1 cellular context compared by ENCODE assay signal in genomic region chr19:13154241-13154778, GRCh38.
TF ChIP-seq lines count a peak whose summit lies in the region.

No MANE protein-coding gene starts in this region.

TF ChIP-seq in GM12878, 131 proteins besides CTCF, POLR2A, EP300 and RAD21 (continued from another document and continues in another):
- TF ChIP-seq, protein P1, sequence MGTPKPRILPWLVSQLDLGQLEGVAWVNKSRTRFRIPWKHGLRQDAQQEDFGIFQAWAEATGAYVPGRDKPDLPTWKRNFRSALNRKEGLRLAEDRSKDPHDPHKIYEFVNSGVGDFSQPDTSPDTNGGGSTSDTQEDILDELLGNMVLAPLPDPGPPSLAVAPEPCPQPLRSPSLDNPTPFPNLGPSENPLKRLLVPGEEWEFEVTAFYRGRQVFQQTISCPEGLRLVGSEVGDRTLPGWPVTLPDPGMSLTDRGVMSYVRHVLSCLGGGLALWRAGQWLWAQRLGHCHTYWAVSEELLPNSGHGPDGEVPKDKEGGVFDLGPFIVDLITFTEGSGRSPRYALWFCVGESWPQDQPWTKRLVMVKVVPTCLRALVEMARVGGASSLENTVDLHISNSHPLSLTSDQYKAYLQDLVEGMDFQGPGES (IDR thresholded peaks at IDR 0.05) = no peak
- TF ChIP-seq ZNF384 (IDR thresholded peaks at IDR 0.05; ENCODE audit: borderline replicate concordance, low read depth, low read length) (no peak), JUNB (IDR thresholded peaks at IDR 0.05) (no peak), NR2F1 (conservative IDR thresholded peaks at IDR 0.05) (peak; percentile 25; the same call in 1 of the 2 replicates), SRF (IDR thresholded peaks at IDR 0.05; ENCODE audit: low read depth in 2 of 2, low read length in 2 of 2) (no peak), CREB1 (IDR thresholded peaks at IDR 0.05; ENCODE audit: low read depth) (no peak), ZNF274 (IDR thresholded peaks at IDR 0.05; ENCODE audit: insufficient read depth, insufficient read length) (no peak), FOS (IDR thresholded peaks at IDR 0.05; ENCODE audit: borderline replicate concordance, extremely low read depth, insufficient read length) (no peak), NFXL1 (IDR thresholded peaks at IDR 0.05; ENCODE audit: borderline replicate concordance) (no peak), MTA3 (IDR thresholded peaks at IDR 0.05; ENCODE audit: borderline replicate concordance, low read length) (no peak), RCOR1 (conservative IDR thresholded peaks at IDR 0.05; ENCODE audit: low read depth, low read length) (no peak), CBX5 (IDR thresholded peaks at IDR 0.05; ENCODE audit: low read depth) (no peak), BCL11A (IDR thresholded peaks at IDR 0.05; ENCODE audit: low read depth, low read length) (no peak), HDGF (IDR thresholded peaks at IDR 0.05) (peak; percentile 40; the same call in 1 of the 2 replicates), PKNOX1 (IDR thresholded peaks at IDR 0.05) (no peak), CBX3 (IDR thresholded peaks at IDR 0.05; ENCODE audit: borderline replicate concordance, low read depth) (no peak), WRNIP1 (IDR thresholded peaks at IDR 0.05; ENCODE audit: borderline replicate concordance, low read depth, low read length) (no peak), EZH2 (IDR thresholded peaks at IDR 0.05; ENCODE audit: borderline replicate concordance, control insufficient read depth, low read depth, low read length) (no peak), ZSCAN29 (IDR thresholded peaks at IDR 0.05) (0 out of 2 replicates have a peak, but pooled peaks have one; percentile 50), PAX5 (IDR thresholded peaks at IDR 0.05; ENCODE audit: borderline replicate concordance, low read depth, low read length) (no peak), MEF2A (IDR thresholded peaks at IDR 0.05; ENCODE audit: insufficient read depth, low read depth, low read length) (0 out of 2 replicates have a peak, but pooled peaks have one; percentile 7), ZBTB40 (IDR thresholded peaks at IDR 0.05; ENCODE audit: borderline replicate concordance) (peak; percentile 38; the same call in 1 of the 2 replicates), TCF3 (IDR thresholded peaks at IDR 0.05; ENCODE audit: borderline replicate concordance, insufficient read depth, low read depth, low read length) (0 out of 2 replicates have a peak, but pooled peaks have one; percentile 42), LARP7 (IDR thresholded peaks at IDR 0.05) (peak; percentile 55; the same call in 1 of the 2 replicates), FOXK2 (IDR thresholded peaks at IDR 0.05) (no peak), STAT3 (IDR thresholded peaks at IDR 0.05; ENCODE audit: low read depth, low read length) (no peak), ZZZ3 (IDR thresholded peaks at IDR 0.05; ENCODE audit: control insufficient read depth, insufficient read length, low read depth) (no peak), YBX1 (IDR thresholded peaks at IDR 0.05) (no peak), MYC (IDR thresholded peaks at IDR 0.05; ENCODE audit: insufficient read depth, insufficient read length, insufficient replicate concordance, low read length, severe bottlenecking) (no peak), CUX1 (IDR thresholded peaks at IDR 0.05; ENCODE audit: insufficient replicate concordance, low read depth, low read length) (no peak), MTA2 (IDR thresholded peaks at IDR 0.05; ENCODE audit: low read depth) (no peak), HCFC1 (IDR thresholded peaks at IDR 0.05; ENCODE audit: low read length) (no peak)
- TF ChIP-seq, protein P2, sequence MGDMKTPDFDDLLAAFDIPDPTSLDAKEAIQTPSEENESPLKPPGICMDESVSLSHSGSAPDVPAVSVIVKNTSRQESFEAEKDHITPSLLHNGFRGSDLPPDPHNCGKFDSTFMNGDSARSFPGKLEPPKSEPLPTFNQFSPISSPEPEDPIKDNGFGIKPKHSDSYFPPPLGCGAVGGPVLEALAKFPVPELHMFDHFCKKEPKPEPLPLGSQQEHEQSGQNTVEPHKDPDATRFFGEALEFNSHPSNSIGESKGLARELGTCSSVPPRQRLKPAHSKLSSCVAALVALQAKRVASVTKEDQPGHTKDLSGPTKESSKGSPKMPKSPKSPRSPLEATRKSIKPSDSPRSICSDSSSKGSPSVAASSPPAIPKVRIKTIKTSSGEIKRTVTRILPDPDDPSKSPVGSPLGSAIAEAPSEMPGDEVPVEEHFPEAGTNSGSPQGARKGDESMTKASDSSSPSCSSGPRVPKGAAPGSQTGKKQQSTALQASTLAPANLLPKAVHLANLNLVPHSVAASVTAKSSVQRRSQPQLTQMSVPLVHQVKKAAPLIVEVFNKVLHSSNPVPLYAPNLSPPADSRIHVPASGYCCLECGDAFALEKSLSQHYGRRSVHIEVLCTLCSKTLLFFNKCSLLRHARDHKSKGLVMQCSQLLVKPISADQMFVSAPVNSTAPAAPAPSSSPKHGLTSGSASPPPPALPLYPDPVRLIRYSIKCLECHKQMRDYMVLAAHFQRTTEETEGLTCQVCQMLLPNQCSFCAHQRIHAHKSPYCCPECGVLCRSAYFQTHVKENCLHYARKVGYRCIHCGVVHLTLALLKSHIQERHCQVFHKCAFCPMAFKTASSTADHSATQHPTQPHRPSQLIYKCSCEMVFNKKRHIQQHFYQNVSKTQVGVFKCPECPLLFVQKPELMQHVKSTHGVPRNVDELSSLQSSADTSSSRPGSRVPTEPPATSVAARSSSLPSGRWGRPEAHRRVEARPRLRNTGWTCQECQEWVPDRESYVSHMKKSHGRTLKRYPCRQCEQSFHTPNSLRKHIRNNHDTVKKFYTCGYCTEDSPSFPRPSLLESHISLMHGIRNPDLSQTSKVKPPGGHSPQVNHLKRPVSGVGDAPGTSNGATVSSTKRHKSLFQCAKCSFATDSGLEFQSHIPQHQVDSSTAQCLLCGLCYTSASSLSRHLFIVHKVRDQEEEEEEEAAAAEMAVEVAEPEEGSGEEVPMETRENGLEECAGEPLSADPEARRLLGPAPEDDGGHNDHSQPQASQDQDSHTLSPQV (IDR thresholded peaks at IDR 0.05) = no peak
- TF ChIP-seq, protein P3, sequence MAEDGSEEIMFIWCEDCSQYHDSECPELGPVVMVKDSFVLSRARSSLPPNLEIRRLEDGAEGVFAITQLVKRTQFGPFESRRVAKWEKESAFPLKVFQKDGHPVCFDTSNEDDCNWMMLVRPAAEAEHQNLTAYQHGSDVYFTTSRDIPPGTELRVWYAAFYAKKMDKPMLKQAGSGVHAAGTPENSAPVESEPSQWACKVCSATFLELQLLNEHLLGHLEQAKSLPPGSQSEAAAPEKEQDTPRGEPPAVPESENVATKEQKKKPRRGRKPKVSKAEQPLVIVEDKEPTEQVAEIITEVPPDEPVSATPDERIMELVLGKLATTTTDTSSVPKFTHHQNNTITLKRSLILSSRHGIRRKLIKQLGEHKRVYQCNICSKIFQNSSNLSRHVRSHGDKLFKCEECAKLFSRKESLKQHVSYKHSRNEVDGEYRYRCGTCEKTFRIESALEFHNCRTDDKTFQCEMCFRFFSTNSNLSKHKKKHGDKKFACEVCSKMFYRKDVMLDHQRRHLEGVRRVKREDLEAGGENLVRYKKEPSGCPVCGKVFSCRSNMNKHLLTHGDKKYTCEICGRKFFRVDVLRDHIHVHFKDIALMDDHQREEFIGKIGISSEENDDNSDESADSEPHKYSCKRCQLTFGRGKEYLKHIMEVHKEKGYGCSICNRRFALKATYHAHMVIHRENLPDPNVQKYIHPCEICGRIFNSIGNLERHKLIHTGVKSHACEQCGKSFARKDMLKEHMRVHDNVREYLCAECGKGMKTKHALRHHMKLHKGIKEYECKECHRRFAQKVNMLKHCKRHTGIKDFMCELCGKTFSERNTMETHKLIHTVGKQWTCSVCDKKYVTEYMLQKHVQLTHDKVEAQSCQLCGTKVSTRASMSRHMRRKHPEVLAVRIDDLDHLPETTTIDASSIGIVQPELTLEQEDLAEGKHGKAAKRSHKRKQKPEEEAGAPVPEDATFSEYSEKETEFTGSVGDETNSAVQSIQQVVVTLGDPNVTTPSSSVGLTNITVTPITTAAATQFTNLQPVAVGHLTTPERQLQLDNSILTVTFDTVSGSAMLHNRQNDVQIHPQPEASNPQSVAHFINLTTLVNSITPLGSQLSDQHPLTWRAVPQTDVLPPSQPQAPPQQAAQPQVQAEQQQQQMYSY (CRISPR knock-in tag; IDR thresholded peaks at IDR 0.05) = no peak
- TF ChIP-seq, protein P4, sequence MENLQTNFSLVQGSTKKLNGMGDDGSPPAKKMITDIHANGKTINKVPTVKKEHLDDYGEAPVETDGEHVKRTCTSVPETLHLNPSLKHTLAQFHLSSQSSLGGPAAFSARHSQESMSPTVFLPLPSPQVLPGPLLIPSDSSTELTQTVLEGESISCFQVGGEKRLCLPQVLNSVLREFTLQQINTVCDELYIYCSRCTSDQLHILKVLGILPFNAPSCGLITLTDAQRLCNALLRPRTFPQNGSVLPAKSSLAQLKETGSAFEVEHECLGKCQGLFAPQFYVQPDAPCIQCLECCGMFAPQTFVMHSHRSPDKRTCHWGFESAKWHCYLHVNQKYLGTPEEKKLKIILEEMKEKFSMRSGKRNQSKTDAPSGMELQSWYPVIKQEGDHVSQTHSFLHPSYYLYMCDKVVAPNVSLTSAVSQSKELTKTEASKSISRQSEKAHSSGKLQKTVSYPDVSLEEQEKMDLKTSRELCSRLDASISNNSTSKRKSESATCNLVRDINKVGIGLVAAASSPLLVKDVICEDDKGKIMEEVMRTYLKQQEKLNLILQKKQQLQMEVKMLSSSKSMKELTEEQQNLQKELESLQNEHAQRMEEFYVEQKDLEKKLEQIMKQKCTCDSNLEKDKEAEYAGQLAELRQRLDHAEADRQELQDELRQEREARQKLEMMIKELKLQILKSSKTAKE (IDR thresholded peaks at IDR 0.05; ENCODE audit: low read depth, poor library complexity, severe bottlenecking) = peak; percentile 27
- TF ChIP-seq, protein P5, sequence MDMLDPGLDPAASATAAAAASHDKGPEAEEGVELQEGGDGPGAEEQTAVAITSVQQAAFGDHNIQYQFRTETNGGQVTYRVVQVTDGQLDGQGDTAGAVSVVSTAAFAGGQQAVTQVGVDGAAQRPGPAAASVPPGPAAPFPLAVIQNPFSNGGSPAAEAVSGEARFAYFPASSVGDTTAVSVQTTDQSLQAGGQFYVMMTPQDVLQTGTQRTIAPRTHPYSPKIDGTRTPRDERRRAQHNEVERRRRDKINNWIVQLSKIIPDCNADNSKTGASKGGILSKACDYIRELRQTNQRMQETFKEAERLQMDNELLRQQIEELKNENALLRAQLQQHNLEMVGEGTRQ (IDR thresholded peaks at IDR 0.05; ENCODE audit: borderline replicate concordance, low read depth, low read length) = no peak; the same call in 1 of the 2 replicates
